ENCODE assay signal across 1 cellular context in the genomic region with DNA sequence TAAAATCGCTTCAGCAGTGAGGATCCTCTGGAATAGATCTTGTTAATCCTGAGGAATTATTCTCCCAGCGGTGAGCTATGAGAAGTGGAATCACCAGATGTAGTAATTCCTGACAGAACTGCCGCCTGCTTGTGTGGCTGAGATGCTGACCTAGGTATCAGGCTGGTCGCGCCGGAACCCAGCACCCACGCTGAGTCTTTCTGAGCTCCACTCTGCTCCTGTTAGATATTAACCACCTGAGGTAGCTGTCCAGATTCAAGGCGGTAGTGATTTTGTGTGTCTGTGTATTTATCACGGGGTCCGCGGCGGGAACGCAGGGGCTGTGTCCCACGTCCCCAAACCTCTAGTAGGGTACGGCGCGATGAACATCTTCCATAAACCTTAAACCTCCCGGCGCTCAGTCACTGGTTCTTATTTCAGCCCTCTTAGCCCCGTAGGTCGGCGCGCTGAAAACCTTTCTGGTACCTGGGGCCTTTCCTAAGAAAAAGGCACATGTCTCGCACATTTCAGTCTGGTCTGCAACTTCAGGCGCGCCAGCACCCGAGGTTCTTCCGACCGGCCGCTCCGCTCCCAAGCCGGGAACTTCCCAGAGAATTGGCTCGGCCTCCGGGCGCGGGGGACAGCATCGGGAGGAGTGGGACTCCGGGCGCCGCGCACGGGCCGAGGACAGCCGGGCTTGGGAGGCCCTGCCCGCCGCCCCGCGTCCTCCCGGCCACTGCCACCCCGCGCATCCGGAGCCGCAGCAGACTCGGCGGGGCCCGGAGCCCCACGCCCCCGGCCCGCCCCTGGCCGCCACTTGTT.
TF ChIP-seq lines count a peak whose summit lies in the region.

No MANE protein-coding gene starts in this region.

TF ChIP-seq in HepG2, 621 proteins besides CTCF, POLR2A, EP300 and RAD21 (continued from another document and continues in another):
- TF ChIP-seq, protein P1, sequence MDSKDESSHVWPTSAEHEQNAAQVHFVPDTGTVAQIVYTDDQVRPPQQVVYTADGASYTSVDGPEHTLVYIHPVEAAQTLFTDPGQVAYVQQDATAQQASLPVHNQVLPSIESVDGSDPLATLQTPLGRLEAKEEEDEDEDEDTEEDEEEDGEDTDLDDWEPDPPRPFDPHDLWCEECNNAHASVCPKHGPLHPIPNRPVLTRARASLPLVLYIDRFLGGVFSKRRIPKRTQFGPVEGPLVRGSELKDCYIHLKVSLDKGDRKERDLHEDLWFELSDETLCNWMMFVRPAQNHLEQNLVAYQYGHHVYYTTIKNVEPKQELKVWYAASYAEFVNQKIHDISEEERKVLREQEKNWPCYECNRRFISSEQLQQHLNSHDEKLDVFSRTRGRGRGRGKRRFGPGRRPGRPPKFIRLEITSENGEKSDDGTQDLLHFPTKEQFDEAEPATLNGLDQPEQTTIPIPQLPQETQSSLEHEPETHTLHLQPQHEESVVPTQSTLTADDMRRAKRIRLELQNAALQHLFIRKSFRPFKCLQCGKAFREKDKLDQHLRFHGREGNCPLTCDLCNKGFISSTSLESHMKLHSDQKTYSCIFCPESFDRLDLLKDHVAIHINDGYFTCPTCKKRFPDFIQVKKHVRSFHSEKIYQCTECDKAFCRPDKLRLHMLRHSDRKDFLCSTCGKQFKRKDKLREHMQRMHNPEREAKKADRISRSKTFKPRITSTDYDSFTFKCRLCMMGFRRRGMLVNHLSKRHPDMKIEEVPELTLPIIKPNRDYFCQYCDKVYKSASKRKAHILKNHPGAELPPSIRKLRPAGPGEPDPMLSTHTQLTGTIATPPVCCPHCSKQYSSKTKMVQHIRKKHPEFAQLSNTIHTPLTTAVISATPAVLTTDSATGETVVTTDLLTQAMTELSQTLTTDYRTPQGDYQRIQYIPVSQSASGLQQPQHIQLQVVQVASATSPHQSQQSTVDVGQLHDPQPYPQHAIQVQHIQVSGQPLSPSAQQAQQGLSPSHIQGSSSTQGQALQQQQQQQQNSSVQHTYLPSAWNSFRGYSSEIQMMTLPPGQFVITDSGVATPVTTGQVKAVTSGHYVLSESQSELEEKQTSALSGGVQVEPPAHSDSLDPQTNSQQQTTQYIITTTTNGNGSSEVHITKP (CRISPR knock-in tag; IDR thresholded peaks at IDR 0.05; ENCODE audit: low read depth) = no peak
- TF ChIP-seq, protein P2, sequence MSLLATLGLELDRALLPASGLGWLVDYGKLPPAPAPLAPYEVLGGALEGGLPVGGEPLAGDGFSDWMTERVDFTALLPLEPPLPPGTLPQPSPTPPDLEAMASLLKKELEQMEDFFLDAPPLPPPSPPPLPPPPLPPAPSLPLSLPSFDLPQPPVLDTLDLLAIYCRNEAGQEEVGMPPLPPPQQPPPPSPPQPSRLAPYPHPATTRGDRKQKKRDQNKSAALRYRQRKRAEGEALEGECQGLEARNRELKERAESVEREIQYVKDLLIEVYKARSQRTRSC (CRISPR knock-in tag; IDR thresholded peaks at IDR 0.05; ENCODE audit: low read depth) = peak; percentile 57; the same call in 1 of the 2 replicates
- TF ChIP-seq ZNF17 (CRISPR knock-in tag; IDR thresholded peaks at IDR 0.05) (no peak), RFX5 (IDR thresholded peaks at IDR 0.05; ENCODE audit: low read depth, low read length) (no peak), ZFP1 (CRISPR knock-in tag; IDR thresholded peaks at IDR 0.05) (no peak), SMAD3 (CRISPR knock-in tag; IDR thresholded peaks at IDR 0.05) (no peak), SP5 (CRISPR knock-in tag; IDR thresholded peaks at IDR 0.05; ENCODE audit: borderline replicate concordance, low read depth) (peak; percentile 78), KMT2A (CRISPR knock-in tag; IDR thresholded peaks at IDR 0.05) (peak; percentile 76), ZMYM4 (CRISPR knock-in tag; IDR thresholded peaks at IDR 0.05) (no peak), ZNF557 (CRISPR knock-in tag; IDR thresholded peaks at IDR 0.05) (no peak), TGIF2 (CRISPR knock-in tag; IDR thresholded peaks at IDR 0.05) (0 out of 2 replicates have a peak, but pooled peaks have one; percentile 10), ZNF747 (CRISPR knock-in tag; IDR thresholded peaks at IDR 0.05; ENCODE audit: borderline replicate concordance) (no peak), SIX4 (CRISPR knock-in tag; IDR thresholded peaks at IDR 0.05) (no peak; the same call in 1 of the 2 replicates), CBX5 (CRISPR knock-in tag; IDR thresholded peaks at IDR 0.05; ENCODE audit: borderline replicate concordance) (no peak; the same call in 1 of the 2 replicates), JUND (CRISPR knock-in tag; IDR thresholded peaks at IDR 0.05) (no peak), ZNF546 (CRISPR knock-in tag; conservative IDR thresholded peaks at IDR 0.05) (peak; percentile 89), SIX1 (CRISPR knock-in tag; IDR thresholded peaks at IDR 0.05; ENCODE audit: borderline replicate concordance) (no peak), ZNF264 (CRISPR knock-in tag; IDR thresholded peaks at IDR 0.05) (no peak; the same call in 1 of the 2 replicates), ZNF792 (CRISPR knock-in tag; IDR thresholded peaks at IDR 0.05) (no peak), FOXK1 (CRISPR knock-in tag; IDR thresholded peaks at IDR 0.05; ENCODE audit: borderline replicate concordance, low read depth) (no peak), SATB2 (CRISPR knock-in tag; IDR thresholded peaks at IDR 0.05) (no peak; the same call in 1 of the 2 replicates), AKAP8 (CRISPR knock-in tag; IDR thresholded peaks at IDR 0.05) (no peak), ZFP36 (IDR thresholded peaks at IDR 0.05; ENCODE audit: borderline replicate concordance, low read depth, low read length, partially characterized antibody) (no peak), ZNF567 (CRISPR knock-in tag; IDR thresholded peaks at IDR 0.05; ENCODE audit: borderline replicate concordance) (no peak), ARNT2 (CRISPR knock-in tag; IDR thresholded peaks at IDR 0.05; ENCODE audit: low read depth) (no peak), NONO (IDR thresholded peaks at IDR 0.05) (no peak), NONO (CRISPR knock-in tag; conservative IDR thresholded peaks at IDR 0.05) (no peak), AGO2 (optimal IDR thresholded peaks at IDR 0.05; ENCODE audit: low read depth, low read length) (peak; percentile 60), PRMT3 (CRISPR knock-in tag; IDR thresholded peaks at IDR 0.05; ENCODE audit: borderline replicate concordance, low read depth) (0 out of 2 replicates have a peak, but pooled peaks have one; percentile 22), KAT8 (CRISPR knock-in tag; IDR thresholded peaks at IDR 0.05) (no peak; the same call in 1 of the 2 replicates), RORA (CRISPR knock-in tag; IDR thresholded peaks at IDR 0.05) (no peak; the same call in 1 of the 2 replicates), MED8 (CRISPR knock-in tag; IDR thresholded peaks at IDR 0.05; ENCODE audit: insufficient replicate concordance) (no peak), HMG20B (CRISPR knock-in tag; conservative IDR thresholded peaks at IDR 0.05) (no peak), SMARCC2 (IDR thresholded peaks at IDR 0.05) (no peak)
- TF ChIP-seq, protein P3, sequence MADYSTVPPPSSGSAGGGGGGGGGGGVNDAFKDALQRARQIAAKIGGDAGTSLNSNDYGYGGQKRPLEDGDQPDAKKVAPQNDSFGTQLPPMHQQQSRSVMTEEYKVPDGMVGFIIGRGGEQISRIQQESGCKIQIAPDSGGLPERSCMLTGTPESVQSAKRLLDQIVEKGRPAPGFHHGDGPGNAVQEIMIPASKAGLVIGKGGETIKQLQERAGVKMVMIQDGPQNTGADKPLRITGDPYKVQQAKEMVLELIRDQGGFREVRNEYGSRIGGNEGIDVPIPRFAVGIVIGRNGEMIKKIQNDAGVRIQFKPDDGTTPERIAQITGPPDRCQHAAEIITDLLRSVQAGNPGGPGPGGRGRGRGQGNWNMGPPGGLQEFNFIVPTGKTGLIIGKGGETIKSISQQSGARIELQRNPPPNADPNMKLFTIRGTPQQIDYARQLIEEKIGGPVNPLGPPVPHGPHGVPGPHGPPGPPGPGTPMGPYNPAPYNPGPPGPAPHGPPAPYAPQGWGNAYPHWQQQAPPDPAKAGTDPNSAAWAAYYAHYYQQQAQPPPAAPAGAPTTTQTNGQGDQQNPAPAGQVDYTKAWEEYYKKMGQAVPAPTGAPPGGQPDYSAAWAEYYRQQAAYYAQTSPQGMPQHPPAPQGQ (CRISPR knock-in tag; IDR thresholded peaks at IDR 0.05; ENCODE audit: borderline replicate concordance) = no peak
- TF ChIP-seq, protein P4, sequence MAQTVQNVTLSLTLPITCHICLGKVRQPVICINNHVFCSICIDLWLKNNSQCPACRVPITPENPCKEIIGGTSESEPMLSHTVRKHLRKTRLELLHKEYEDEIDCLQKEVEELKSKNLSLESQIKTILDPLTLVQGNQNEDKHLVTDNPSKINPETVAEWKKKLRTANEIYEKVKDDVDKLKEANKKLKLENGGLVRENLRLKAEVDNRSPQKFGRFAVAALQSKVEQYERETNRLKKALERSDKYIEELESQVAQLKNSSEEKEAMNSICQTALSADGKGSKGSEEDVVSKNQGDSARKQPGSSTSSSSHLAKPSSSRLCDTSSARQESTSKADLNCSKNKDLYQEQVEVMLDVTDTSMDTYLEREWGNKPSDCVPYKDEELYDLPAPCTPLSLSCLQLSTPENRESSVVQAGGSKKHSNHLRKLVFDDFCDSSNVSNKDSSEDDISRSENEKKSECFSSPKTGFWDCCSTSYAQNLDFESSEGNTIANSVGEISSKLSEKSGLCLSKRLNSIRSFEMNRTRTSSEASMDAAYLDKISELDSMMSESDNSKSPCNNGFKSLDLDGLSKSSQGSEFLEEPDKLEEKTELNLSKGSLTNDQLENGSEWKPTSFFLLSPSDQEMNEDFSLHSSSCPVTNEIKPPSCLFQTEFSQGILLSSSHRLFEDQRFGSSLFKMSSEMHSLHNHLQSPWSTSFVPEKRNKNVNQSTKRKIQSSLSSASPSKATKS (CRISPR knock-in tag; IDR thresholded peaks at IDR 0.05) = no peak; the same call in 1 of the 2 replicates
- TF ChIP-seq, protein P5, sequence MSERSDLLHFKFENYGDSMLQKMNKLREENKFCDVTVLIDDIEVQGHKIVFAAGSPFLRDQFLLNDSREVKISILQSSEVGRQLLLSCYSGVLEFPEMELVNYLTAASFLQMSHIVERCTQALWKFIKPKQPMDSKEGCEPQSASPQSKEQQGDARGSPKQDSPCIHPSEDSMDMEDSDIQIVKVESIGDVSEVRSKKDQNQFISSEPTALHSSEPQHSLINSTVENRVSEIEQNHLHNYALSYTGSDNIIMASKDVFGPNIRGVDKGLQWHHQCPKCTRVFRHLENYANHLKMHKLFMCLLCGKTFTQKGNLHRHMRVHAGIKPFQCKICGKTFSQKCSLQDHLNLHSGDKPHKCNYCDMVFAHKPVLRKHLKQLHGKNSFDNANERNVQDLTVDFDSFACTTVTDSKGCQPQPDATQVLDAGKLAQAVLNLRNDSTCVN (CRISPR knock-in tag; IDR thresholded peaks at IDR 0.05; ENCODE audit: borderline replicate concordance) = no peak
- TF ChIP-seq, protein P6, sequence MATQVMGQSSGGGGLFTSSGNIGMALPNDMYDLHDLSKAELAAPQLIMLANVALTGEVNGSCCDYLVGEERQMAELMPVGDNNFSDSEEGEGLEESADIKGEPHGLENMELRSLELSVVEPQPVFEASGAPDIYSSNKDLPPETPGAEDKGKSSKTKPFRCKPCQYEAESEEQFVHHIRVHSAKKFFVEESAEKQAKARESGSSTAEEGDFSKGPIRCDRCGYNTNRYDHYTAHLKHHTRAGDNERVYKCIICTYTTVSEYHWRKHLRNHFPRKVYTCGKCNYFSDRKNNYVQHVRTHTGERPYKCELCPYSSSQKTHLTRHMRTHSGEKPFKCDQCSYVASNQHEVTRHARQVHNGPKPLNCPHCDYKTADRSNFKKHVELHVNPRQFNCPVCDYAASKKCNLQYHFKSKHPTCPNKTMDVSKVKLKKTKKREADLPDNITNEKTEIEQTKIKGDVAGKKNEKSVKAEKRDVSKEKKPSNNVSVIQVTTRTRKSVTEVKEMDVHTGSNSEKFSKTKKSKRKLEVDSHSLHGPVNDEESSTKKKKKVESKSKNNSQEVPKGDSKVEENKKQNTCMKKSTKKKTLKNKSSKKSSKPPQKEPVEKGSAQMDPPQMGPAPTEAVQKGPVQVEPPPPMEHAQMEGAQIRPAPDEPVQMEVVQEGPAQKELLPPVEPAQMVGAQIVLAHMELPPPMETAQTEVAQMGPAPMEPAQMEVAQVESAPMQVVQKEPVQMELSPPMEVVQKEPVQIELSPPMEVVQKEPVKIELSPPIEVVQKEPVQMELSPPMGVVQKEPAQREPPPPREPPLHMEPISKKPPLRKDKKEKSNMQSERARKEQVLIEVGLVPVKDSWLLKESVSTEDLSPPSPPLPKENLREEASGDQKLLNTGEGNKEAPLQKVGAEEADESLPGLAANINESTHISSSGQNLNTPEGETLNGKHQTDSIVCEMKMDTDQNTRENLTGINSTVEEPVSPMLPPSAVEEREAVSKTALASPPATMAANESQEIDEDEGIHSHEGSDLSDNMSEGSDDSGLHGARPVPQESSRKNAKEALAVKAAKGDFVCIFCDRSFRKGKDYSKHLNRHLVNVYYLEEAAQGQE (IDR thresholded peaks at IDR 0.05; ENCODE audit: borderline replicate concordance in 1 of 2, low read depth in 1 of 2, low read length in 2 of 2) = no peak; a peak in 1 of 4 replicates
- TF ChIP-seq, protein P7, sequence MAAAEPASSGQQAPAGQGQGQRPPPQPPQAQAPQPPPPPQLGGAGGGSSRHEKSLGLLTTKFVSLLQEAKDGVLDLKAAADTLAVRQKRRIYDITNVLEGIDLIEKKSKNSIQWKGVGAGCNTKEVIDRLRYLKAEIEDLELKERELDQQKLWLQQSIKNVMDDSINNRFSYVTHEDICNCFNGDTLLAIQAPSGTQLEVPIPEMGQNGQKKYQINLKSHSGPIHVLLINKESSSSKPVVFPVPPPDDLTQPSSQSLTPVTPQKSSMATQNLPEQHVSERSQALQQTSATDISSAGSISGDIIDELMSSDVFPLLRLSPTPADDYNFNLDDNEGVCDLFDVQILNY (CRISPR knock-in tag; conservative IDR thresholded peaks at IDR 0.05) = no peak; the same call in 1 of the 2 replicates
- TF ChIP-seq, protein P8, sequence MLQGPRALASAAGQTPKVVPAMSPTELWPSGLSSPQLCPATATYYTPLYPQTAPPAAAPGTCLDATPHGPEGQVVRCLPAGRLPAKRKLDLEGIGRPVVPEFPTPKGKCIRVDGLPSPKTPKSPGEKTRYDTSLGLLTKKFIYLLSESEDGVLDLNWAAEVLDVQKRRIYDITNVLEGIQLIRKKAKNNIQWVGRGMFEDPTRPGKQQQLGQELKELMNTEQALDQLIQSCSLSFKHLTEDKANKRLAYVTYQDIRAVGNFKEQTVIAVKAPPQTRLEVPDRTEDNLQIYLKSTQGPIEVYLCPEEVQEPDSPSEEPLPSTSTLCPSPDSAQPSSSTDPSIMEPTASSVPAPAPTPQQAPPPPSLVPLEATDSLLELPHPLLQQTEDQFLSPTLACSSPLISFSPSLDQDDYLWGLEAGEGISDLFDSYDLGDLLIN (CRISPR knock-in tag; IDR thresholded peaks at IDR 0.05; ENCODE audit: borderline replicate concordance) = no peak
- TF ChIP-seq, protein P9, sequence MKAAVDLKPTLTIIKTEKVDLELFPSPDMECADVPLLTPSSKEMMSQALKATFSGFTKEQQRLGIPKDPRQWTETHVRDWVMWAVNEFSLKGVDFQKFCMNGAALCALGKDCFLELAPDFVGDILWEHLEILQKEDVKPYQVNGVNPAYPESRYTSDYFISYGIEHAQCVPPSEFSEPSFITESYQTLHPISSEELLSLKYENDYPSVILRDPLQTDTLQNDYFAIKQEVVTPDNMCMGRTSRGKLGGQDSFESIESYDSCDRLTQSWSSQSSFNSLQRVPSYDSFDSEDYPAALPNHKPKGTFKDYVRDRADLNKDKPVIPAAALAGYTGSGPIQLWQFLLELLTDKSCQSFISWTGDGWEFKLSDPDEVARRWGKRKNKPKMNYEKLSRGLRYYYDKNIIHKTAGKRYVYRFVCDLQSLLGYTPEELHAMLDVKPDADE (CRISPR knock-in tag; IDR thresholded peaks at IDR 0.05) = no peak
